ENCODE assay signal across 8 cellular contexts in the genomic region with DNA sequence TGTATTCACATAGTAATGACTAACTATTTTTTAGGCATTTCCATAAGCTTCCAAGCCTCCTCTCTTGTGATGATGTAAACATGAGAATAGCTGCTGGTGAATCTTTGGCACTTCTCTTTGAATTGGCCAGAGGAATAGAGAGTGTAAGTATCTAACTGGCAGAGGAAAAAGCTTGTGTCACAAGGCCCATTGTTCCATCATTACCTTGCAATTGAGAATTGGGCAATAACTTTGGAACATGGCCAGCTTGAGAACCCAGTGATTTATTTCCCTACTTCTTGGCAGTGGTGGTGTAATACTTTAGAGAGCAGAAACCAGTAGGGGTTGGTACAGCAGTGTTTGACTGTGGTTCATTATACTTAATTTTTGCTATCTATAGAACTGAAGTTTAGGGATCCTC. TPM values are rescaled to one million over a fixed set of nuclear protein-coding genes. Genes with fewer than 3 reads are reported as not detected.
DNase-seq lines count a peak whose midpoint lies in the region; ATAC-seq and TF ChIP-seq lines count a peak whose summit lies in the region.

No MANE protein-coding gene starts in this region.

- no peaks in the 10 kb centered on the region for H3K27me3 ChIP-seq in aorta (ENCODE audit: control insufficient read depth in 1 of 2, insufficient read depth in 2 of 2, low read length in 1 of 2)

- peak; percentile 74 for ATAC-seq in aorta (ENCODE audit: low FRiP score)
- ATAC-seq in HG03354 (IDR thresholded peaks at IDR 0.05; ENCODE audit: poor library complexity, severe bottlenecking, unreplicated experiment): no peak
- ATAC-seq in GM18502 (IDR thresholded peaks at IDR 0.05; ENCODE audit: poor library complexity, unreplicated experiment): no peak

- no peak for TF ChIP-seq CTCF in astrocyte of the cerebellum (IDR thresholded peaks at IDR 0.05; ENCODE audit: low read depth, low read length, missing control alignments)

- peaks cover 3 to 10% of the 10 kb centered on the region in 2 donors for H3K36me3 ChIP-seq in aorta (ENCODE audit: control insufficient read depth in 1 of 2, insufficient read depth in 2 of 2, low read length in 1 of 2)

- in situ Hi-C loops in astrocyte of the cerebellum (cut with HindIII; ENCODE audit: low sequenced_read_pairs): no loop called here

- no peaks in the 10 kb centered on the region for H3K9me3 ChIP-seq in aorta (ENCODE audit: control insufficient read depth, low read length)

- no peak overlapping the region for H3K27ac ChIP-seq in aorta (ENCODE audit: low read depth in 1 of 2, low read length in 2 of 2)

- no peaks in the 10 kb centered on the region for H3K4me1 ChIP-seq in aorta (ENCODE audit: control insufficient read depth in 1 of 2, insufficient read depth in 2 of 2, low read length in 2 of 2)

- DNase-seq in SKM-1 treated with dmso at 0.1 percent for 144 hours (lab: John Stamatoyannopoulos, UW; ENCODE audit: unreplicated experiment) (peak; percentile 37), SKM-1 (lab: John Stamatoyannopoulos, UW; ENCODE audit: unreplicated experiment) (no peak), astrocyte of the cerebellum (ENCODE audit: low read depth) (peak; percentile 57), iris pigment epithelial cell (ENCODE audit: low read depth) (peak; percentile 92), aorta (no peak)
- DNase-seq in stimulated activated naive CD4-positive, alpha-beta T cell treated with Interleukin-2 at 50 U/mL for 16 hours (lab: John Stamatoyannopoulos, UW): no peak

- H3K4me3 ChIP-seq in astrocyte of the cerebellum (ENCODE audit: low read depth, low read length) (no peak overlapping the region), aorta (ENCODE audit: low read length in 2 of 2) (no peak overlapping the region)

- intact Hi-C loops in aorta (cut with DNase I): no loop called here

RNA-seq across cellular contexts. Expression of a gene that starts 12.0 kb away (rescaled TPM):
- 100 to 1,000 TPM in 1 of 2 donors, 10 to 100 TPM in 1; 67.0 to 138 TPM for total RNA-seq in aorta
- polyA plus RNA-seq in aorta: 10 to 100 TPM; 37.6 to 71.4 TPM

RNA-seq across cellular contexts. Expression of a gene that starts 18.6 kb away (rescaled TPM):
- 10 to 100 TPM in 1 of 2 donors, 1 to 10 TPM in 1; 5.4 to 12.1 TPM for total RNA-seq in aorta
- 1 to 10 TPM; 4.7 to 4.9 TPM for polyA plus RNA-seq in aorta

Comparison
In these comparisons a context has a peak if more than half of its experiments do, and no peak if none do; other contexts are left out.
1. DNase-seq: peak in SKM-1 treated with dmso at 0.1 percent for 144 hours (single experiment), astrocyte of the cerebellum (single experiment) and iris pigment epithelial cell (single experiment); none in SKM-1 (single experiment), aorta (0 of 2) and stimulated activated naive CD4-positive, alpha-beta T cell treated with Interleukin-2 at 50 U/mL for 16 hours (single experiment).